Comparison of ENCODE assay signal across 21 cellular contexts in the genomic region with DNA sequence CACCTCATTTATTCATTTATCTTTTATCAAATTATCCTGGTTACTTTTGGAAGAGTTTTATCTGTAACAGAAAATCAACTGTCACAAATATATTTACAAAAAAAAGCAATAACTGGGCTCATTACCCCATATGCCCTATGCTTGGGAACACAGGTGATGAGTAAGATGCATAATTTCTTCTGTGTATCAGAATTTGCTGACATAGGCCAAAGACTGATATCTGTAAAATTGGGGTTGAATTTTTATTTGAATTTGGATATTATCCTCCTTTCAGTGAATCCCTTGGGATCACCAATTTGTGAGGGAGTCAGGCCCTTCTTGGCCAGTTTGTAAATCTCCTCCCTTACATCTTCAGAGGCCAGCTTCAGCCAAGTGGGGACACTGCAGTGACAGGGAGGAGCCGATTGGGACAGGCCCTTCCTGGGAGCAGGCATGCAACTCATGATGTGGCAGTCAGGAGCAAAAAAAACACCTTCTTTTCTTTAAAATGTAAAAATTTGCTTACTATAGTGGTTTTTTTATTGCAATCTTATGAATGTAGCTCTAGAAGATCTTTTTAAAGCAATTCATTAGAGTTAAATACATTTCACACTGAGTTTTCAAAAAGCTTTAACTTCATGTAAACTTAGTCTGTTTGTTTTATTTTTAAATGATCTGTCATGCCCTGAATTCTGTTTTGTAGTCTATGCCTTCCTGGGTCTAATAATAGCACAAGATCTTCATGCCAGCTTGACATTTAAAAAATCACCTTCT.
DNase-seq lines count a peak whose midpoint lies in the region; ATAC-seq and TF ChIP-seq lines count a peak whose summit lies in the region.
"Had no signal": no experiment of that assay in that cellular context is flagged by ENCODE, and none has a peak within 500 bp of the region (broad histone marks: within the 10 kb centered on the region; RNA-seq: fewer than 3 reads in every experiment).

No MANE protein-coding gene starts in this region.

- no peaks in the 10 kb centered on the region for H3K27me3 ChIP-seq in Loucy (ENCODE audit: insufficient read depth, low read length, poor library complexity, severe bottlenecking)
- no peaks in the 10 kb centered on the region for H3K27me3 ChIP-seq in psoas muscle (ENCODE audit: insufficient read depth in 3 of 3, low read length in 2 of 3)
- H3K27me3 ChIP-seq: dorsolateral prefrontal cortex, hepatocyte, testis had no signal

- no peaks in the 10 kb centered on the region for H3K79me2 ChIP-seq in Loucy (ENCODE audit: insufficient read depth, low read length)
- H3K79me2 ChIP-seq: hepatocyte, parathyroid adenoma had no signal

- H3K4me1 ChIP-seq in Loucy (ENCODE audit: insufficient read depth, low read length, poor library complexity, severe bottlenecking) (peaks cover 52% of the 10 kb centered on the region), psoas muscle (peaks cover 16% of the 10 kb centered on the region)
- H3K4me1 ChIP-seq: testis had no signal

- intact Hi-C loops in left cardiac atrium (cut with DNase I) = no loop called here
- intact Hi-C loops in psoas muscle (cut with DNase I) = no loop called here

- H3K9me3 ChIP-seq in Loucy (ENCODE audit: insufficient read depth, low read depth, low read length) (no peaks in the 10 kb centered on the region), psoas muscle (no peaks in the 10 kb centered on the region)
- H3K9me3 ChIP-seq: testis had no signal

- H3K4me3 ChIP-seq in Loucy (ENCODE audit: low read length, poor library complexity, severe bottlenecking) = no peak overlapping the region
- H3K4me3 ChIP-seq in psoas muscle = no peak overlapping the region
- H3K4me3 ChIP-seq: dorsolateral prefrontal cortex, hepatocyte, lung, skin epidermis, testis had no signal

- H3F3A ChIP-seq in Loucy (ENCODE audit: low read depth) = peaks cover 22% of the 10 kb centered on the region

- DNase-seq in left cardiac atrium (no peak), psoas muscle (no peak), D341Med (ENCODE audit: low spot score) (no peak)
- DNase-seq: activated CD4-positive, alpha-beta T cell treated with anti-CD3 and anti-CD28 coated beads for 48 hours; activated naive CD4-positive, alpha-beta T cell treated with anti-CD3 and anti-CD28 coated beads, Interleukin-2, amount 50 U/mL, for 16 hours; CD4-positive, alpha-beta T cell; DMS 273 treated with DMSO at 0.1 percent for 48 hours; dorsolateral prefrontal cortex; NCI-H226; stimulated activated CD4-positive, alpha-beta T cell treated with anti-CD3 and anti-CD28 coated beads, Interleukin-2, amount 100 ng/mL, for 24 hours; T-helper 17 cell; testis had no signal

- TF ChIP-seq CTCF in Loucy (conservative IDR thresholded peaks at IDR 0.05; ENCODE audit: low read length) = no peak
- no peak for TF ChIP-seq CTCF in psoas muscle (IDR thresholded peaks at IDR 0.05)

- H3K9ac ChIP-seq in Loucy (ENCODE audit: low read depth, low read length, poor library complexity, severe bottlenecking) = peak overlapping the region; percentile 30
- H3K9ac ChIP-seq: parathyroid adenoma had no signal

- ATAC-seq in GM18868 (IDR thresholded peaks at IDR 0.05; ENCODE audit: unreplicated experiment) (peak; percentile 33), left cardiac atrium (peak; percentile 57 to 71), psoas muscle (peak in 3 of 4 donors; percentile 57 to 87 (median 63)), GM21381 (IDR thresholded peaks at IDR 0.05; ENCODE audit: unreplicated experiment) (no peak), GM21526 (IDR thresholded peaks at IDR 0.05; ENCODE audit: low FRiP score, unreplicated experiment) (no peak)
- ATAC-seq: stimulated activated effector memory CD8-positive, alpha-beta T cell treated with anti-CD3 and anti-CD28 coated beads, Interleukin-12 subunit alpha, Interleukin-12 subunit beta, amount 100 ng/mL, for 72 hours; T-helper 17 cell had no signal

- peak overlapping the region; percentile 5 for H3K4me2 ChIP-seq in Loucy (ENCODE audit: low read depth, low read length, poor library complexity, severe bottlenecking)
- H3K4me2 ChIP-seq: hepatocyte had no signal

- H3K9me2 ChIP-seq in Loucy (replicated peaks; ENCODE audit: low read depth, low read length) = no peaks in the 10 kb centered on the region

- H4K20me1 ChIP-seq in Loucy (ENCODE audit: insufficient read depth, low read length, poor library complexity, severe bottlenecking) = no peaks in the 10 kb centered on the region

- 12 to 28% (median 20%) methylated on average over 1 of the region's 1 CpG for WGBS in psoas muscle, 3 donors

- H2AFZ ChIP-seq in Loucy (ENCODE audit: low read length) = no peak overlapping the region
- H2AFZ ChIP-seq: hepatocyte, parathyroid adenoma had no signal

- H3K36me3 ChIP-seq in Loucy (ENCODE audit: insufficient read depth, low read length) (peaks cover 9% of the 10 kb centered on the region; the same call in 1 of the 2 replicates), psoas muscle (ENCODE audit: insufficient read depth in 1 of 2, low read depth in 1 of 2) (no peaks in the 10 kb centered on the region)

- no peak overlapping the region for H3K27ac ChIP-seq in psoas muscle
- H3K27ac ChIP-seq: dorsolateral prefrontal cortex, hepatocyte, parathyroid adenoma, skin epidermis, testis had no signal

Comparison
In these comparisons a context has a peak if more than half of its experiments do, and no peak if none do; other contexts are left out.
1. ATAC-seq: peak in GM18868 (single experiment), left cardiac atrium (2 of 2) and psoas muscle (3 of 4); none in GM21381 (single experiment) and GM21526 (single experiment).